In the genomic region with DNA sequence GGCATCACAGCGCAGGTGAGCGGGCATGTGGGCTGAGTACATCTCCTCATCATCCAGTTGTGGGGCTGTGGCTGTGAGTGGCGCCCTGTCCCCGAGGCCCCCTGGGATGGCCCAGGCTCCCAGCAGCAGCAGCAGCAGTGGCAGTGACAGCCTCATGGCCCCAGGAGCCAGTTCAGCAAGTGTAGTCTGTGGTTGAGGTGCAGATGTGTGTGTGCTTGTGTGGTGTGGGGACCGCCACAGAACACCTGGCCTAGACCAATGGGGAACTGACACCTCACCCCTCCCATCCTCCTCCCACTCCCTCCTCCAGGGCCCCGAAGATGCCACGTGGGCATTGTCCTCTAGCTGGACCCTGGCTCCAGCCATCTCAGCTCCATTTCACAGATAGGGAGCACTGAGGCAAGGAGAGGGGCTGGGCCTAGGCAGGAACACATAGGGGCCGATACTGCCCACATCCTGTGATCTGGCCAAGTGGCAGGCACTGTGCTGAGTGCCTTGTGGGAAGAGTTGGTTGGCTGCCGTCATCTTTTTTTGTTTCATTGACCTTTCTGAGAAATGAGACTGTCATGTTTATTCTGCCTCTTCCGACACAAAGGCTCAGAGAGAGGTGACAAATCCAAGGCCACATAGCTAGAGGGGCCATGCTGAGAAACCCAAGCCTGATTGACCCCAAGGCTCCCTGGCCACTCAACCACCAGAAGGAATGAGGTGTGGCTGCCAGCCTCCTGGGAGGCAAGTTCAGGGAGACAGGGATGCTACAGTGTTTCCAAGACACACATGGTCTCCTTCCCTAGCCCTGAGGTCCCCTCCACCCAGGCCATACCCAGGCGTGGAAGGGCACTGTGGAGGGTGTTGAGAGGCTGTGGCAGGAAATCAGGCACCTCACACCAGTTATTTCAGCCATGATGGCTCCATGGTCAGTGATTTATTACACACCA, we compare ENCODE assay signal across 8 cellular contexts. TPM values are rescaled to one million over a fixed set of nuclear protein-coding genes. Genes with fewer than 3 reads are reported as not detected.
A peak's percentile ranks its signal among the peaks of the same experiment; 100 is the strongest.
DNase-seq lines count a peak whose midpoint lies in the region; ATAC-seq and TF ChIP-seq lines count a peak whose summit lies in the region.

Gene MZB1, minus strand, starts transcription at position 213 of the 938 bp plus-strand sequence. Its CDS starts 57 bp downstream, at position 156.

- H3K4me3 ChIP-seq in Jurkat, Clone E6-1 (ENCODE audit: low read length), result peak within 1 kb of the TSS; percentile 99

- H3K9me3 Mint-ChIP-seq in activated T-helper 2 cell treated with anti-CD3 and anti-CD28 coated beads, Interferon-gamma antibody, Interleukin-2, Interleukin-4, amounts not matched to agents 10 μg/mL and 5 μg/mL and 100 μg/mL, durations not matched to agents 14 hours and 24 hours and 36 hours, result no peaks in the 10 kb centered on the region
- H3K9me3 Mint-ChIP-seq in type B pancreatic cell, result no peaks in the 10 kb centered on the region

- intact Hi-C loops in activated T-helper 2 cell treated with anti-CD3 and anti-CD28 coated beads, Interferon-gamma antibody, Interleukin-2, Interleukin-4, amounts not matched to agents 10 μg/mL and 5 μg/mL and 100 μg/mL, durations not matched to agents 14 hours and 24 hours and 36 hours (cut with micrococcal nuclease), result loop anchor here (1.0 to 5.0 kb wide), 6 partner anchors 25 to 813 kb away; partner anchors contain the start of genes HSPA9 and MATR3

- peak within 1 kb of the TSS; percentile 100 for H3K4me3 Mint-ChIP-seq in activated T-helper 2 cell treated with anti-CD3 and anti-CD28 coated beads, Interferon-gamma antibody, Interleukin-2, Interleukin-4, amounts not matched to agents 10 μg/mL and 5 μg/mL and 100 μg/mL, durations not matched to agents 14 hours and 24 hours and 36 hours (ENCODE audit: low read depth)
- H3K4me3 Mint-ChIP-seq in type B pancreatic cell, result no peak within 1 kb of the TSS

- H3K36me3 Mint-ChIP-seq in activated T-helper 2 cell treated with anti-CD3 and anti-CD28 coated beads, Interferon-gamma antibody, Interleukin-2, Interleukin-4, amounts not matched to agents 10 μg/mL and 5 μg/mL and 100 μg/mL, durations not matched to agents 14 hours and 24 hours and 36 hours (ENCODE audit: low read depth), result peaks cover 32% of the 10 kb centered on the region
- H3K36me3 Mint-ChIP-seq in type B pancreatic cell, result no peaks in the 10 kb centered on the region

- ATAC-seq in GM21447 (IDR thresholded peaks at IDR 0.05; ENCODE audit: unreplicated experiment) (peak; percentile 36), omental fat pad (ENCODE audit: low FRiP score) (no peak)

- H3K4me1 Mint-ChIP-seq in activated T-helper 2 cell treated with anti-CD3 and anti-CD28 coated beads, Interferon-gamma antibody, Interleukin-2, Interleukin-4, amounts not matched to agents 10 μg/mL and 5 μg/mL and 100 μg/mL, durations not matched to agents 14 hours and 24 hours and 36 hours (ENCODE audit: low read depth), result peaks cover 55% of the 10 kb centered on the region
- peaks cover 4% of the 10 kb centered on the region for H3K4me1 Mint-ChIP-seq in type B pancreatic cell (ENCODE audit: unreplicated experiment)

- DNase-seq in GM10266 (ENCODE audit: extremely low spot score) (peak; percentile 94), type B pancreatic cell (ENCODE audit: extremely low spot score, unreplicated experiment) (no peak), omental fat pad (ENCODE audit: low spot score) (no peak)
- peak; percentile 96 for DNase-seq in Jurkat, Clone E6-1 (ENCODE audit: low read depth, low spot score)
- peak; percentile 79 for DNase-seq in activated T-helper 2 cell treated with anti-CD3 and anti-CD28 coated beads, Interferon-gamma antibody, Interleukin-2, Interleukin-4, amounts not matched to agents 10 μg/mL and 5 μg/mL and 100 μg/mL, durations not matched to agents 14 hours and 24 hours and 36 hours (ENCODE audit: low spot score)
- peak; percentile 55 for DNase-seq in stimulated activated CD4-positive, alpha-beta T cell treated with anti-CD3 and anti-CD28 coated beads, Interleukin-2, amount 100 ng/mL, for 24 hours
- no peak for DNase-seq in effector CD8-positive, alpha-beta T cell (lab: John Stamatoyannopoulos, UW)

- no peak for TF ChIP-seq CTCF in GM10266 (IDR thresholded peaks at IDR 0.05; ENCODE audit: control insufficient read depth, insufficient read depth, low read depth, missing control alignments)
- no peak for TF ChIP-seq CTCF in type B pancreatic cell (conservative IDR thresholded peaks at IDR 0.05)
- TF ChIP-seq CTCF in omental fat pad (IDR thresholded peaks at IDR 0.05), result no peak

- no peaks in the 10 kb centered on the region for H3K27me3 Mint-ChIP-seq in activated T-helper 2 cell treated with anti-CD3 and anti-CD28 coated beads, Interferon-gamma antibody, Interleukin-2, Interleukin-4, amounts not matched to agents 10 μg/mL and 5 μg/mL and 100 μg/mL, durations not matched to agents 14 hours and 24 hours and 36 hours (ENCODE audit: low read depth)
- peaks cover 28% of the 10 kb centered on the region for H3K27me3 Mint-ChIP-seq in type B pancreatic cell

- H3K27ac Mint-ChIP-seq in activated T-helper 2 cell treated with anti-CD3 and anti-CD28 coated beads, Interferon-gamma antibody, Interleukin-2, Interleukin-4, amounts not matched to agents 10 μg/mL and 5 μg/mL and 100 μg/mL, durations not matched to agents 14 hours and 24 hours and 36 hours, result peak within 1 kb of the TSS; percentile 100
- no peak within 1 kb of the TSS for H3K27ac Mint-ChIP-seq in type B pancreatic cell

RNA-seq across cellular contexts. Expression of gene MZB1, which starts in this region (rescaled TPM):
- polyA plus RNA-seq in Jurkat, Clone E6-1 (2012; ENCODE audit: insufficient read depth, insufficient read length), result 301 TPM
- total RNA-seq in activated T-helper 2 cell treated with anti-CD3 and anti-CD28 coated beads, Interferon-gamma antibody, Interleukin-2, Interleukin-4, amounts not matched to agents 10 μg/mL and 5 μg/mL and 100 μg/mL, durations not matched to agents 14 hours and 24 hours and 36 hours, result 48.3 and 53.6 TPM in 2 replicates
- total RNA-seq in type B pancreatic cell (ENCODE audit: low replicate concordance) (0.22 TPM in 1 of 2 replicates, not detected in the other), omental fat pad (1 to 10 TPM; 1.1 to 7.0 (median 2.9) TPM)

Comparison
In these comparisons a context has a peak if more than half of its experiments do, and no peak if none do; other contexts are left out.
1. DNase-seq: peak in GM10266 (single experiment), Jurkat, Clone E6-1 (single experiment), activated T-helper 2 cell treated with anti-CD3 and anti-CD28 coated beads, Interferon-gamma antibody, Interleukin-2, Interleukin-4, amounts not matched to agents 10 μg/mL and 5 μg/mL and 100 μg/mL, durations not matched to agents 14 hours and 24 hours and 36 hours (single experiment) and stimulated activated CD4-positive, alpha-beta T cell treated with anti-CD3 and anti-CD28 coated beads, Interleukin-2, amount 100 ng/mL, for 24 hours (2 of 2); none in effector CD8-positive, alpha-beta T cell (single experiment), type B pancreatic cell (single experiment) and omental fat pad (single experiment).